19 cellular contexts compared by ENCODE assay signal in genomic region chr3:55452886-55453285, GRCh38. TPM values are rescaled to one million over a fixed set of nuclear protein-coding genes. Genes with fewer than 3 reads are reported as not detected.
"Had no signal": no experiment of that assay in that cellular context is flagged by ENCODE, and none has a peak within 500 bp of the region (broad histone marks: within the 10 kb centered on the region; RNA-seq: fewer than 3 reads in every experiment).

No MANE protein-coding gene starts in this region.

- DNase-seq: Kasumi-1, MM.1S, NCI-H1092 treated with DMSO at 0.1 percent for 48 hours, NCI-H1436, NCI-H187, NCI-H2029, NCI-H2081 treated with DMSO at 0.1 percent for 48 hours, NCI-H2227 treated with DMSO at 0.1 percent for 48 hours, NCI-H524 treated with DMSO at 0.1 percent for 48 hours, NCI-H69, NCI-H774, SHP77 treated with DMSO at 0.1 percent for 48 hours, SJCRH30 had no signal

- H3K27me3 ChIP-seq: SJCRH30 had no signal

- H3K4me3 ChIP-seq: K562, SJCRH30 had no signal

- H3K27ac ChIP-seq: KMS-11, RWPE1, SJCRH30 had no signal

- ATAC-seq: HepG2, K562, SK-N-SH treated with all-trans-retinoic acid at 6 μM for 48 hours had no signal

- H3K9me3 ChIP-seq: SJCRH30 had no signal

- H3K36me3 ChIP-seq: SJCRH30 had no signal

- H3K9ac ChIP-seq: KMS-11 had no signal

- H3K4me2 ChIP-seq: KMS-11 had no signal

RNA-seq across cellular contexts. Expression of gene WNT5A, which starts 34.2 kb away (rescaled TPM):
- total RNA-seq: HepG2 had no signal
- polyA plus RNA-seq: HepG2, IgD-negative memory B cell, K562 had no signal
